In genomic region chr12:25364529-25365339, GRCh38 we compare ENCODE assay signal across 8 cellular contexts.
DNase-seq lines count a peak whose midpoint lies in the region; ATAC-seq and TF ChIP-seq lines count a peak whose summit lies in the region.

No MANE protein-coding gene starts in this region.

- H3K27me3 ChIP-seq in adrenal gland = no peaks in the 10 kb centered on the region

- H3K27me3 Mint-ChIP-seq in WTC11 (ENCODE audit: low read depth) = no peaks in the 10 kb centered on the region

- H3K9me3 Mint-ChIP-seq in WTC11 = peaks cover 11% of the 10 kb centered on the region

- H3K9me3 ChIP-seq in adrenal gland (replicated peaks in 1 of 3) = no peaks in the 10 kb centered on the region

- H3K27ac ChIP-seq in adrenal gland = no peak overlapping the region

- CTCF ChIA-PET in WTC11 (lab: Charles Lee) = interaction anchor here (0.7 to 1.7 kb wide), 4 partner anchors 12 to 166 kb away, joined by 3 to 5 read pairs (median 3); no protein-coding TSS in a partner anchor

- ATAC-seq in HG02973 (IDR thresholded peaks at IDR 0.05; ENCODE audit: unreplicated experiment) = peak; percentile 89
- ATAC-seq in WTC11 = peak; percentile 66

- peak; percentile 10 for DNase-seq in NCI-H345 treated with DMSO at 0.1 percent for 48 hours (lab: John Stamatoyannopoulos, UW; ENCODE audit: unreplicated experiment)
- no peak for DNase-seq in NCI-H345 (lab: John Stamatoyannopoulos, UW)
- no peak for DNase-seq in WTC11 (ENCODE audit: low spot score)
- peak; percentile 38 to 46 (median 39) for DNase-seq in stimulated activated CD4-positive, alpha-beta T cell treated with anti-CD3 and anti-CD28 coated beads, TNF-alpha, amount 100 ng/mL, for 48 hours (ENCODE audit: low read depth in 3 of 3)
- DNase-seq in adrenal gland = no peak
- no peak for DNase-seq in putamen (ENCODE audit: low spot score)
- DNase-seq in DMS 273 treated with DMSO at 0.1 percent for 48 hours (lab: John Stamatoyannopoulos, UW) = no peak

- H3K4me3 Mint-ChIP-seq in WTC11 = peak overlapping the region; percentile 16; the same call in 1 of the 2 replicates

- no peak overlapping the region for H3K4me3 ChIP-seq in adrenal gland

- peaks cover 3% of the 10 kb centered on the region for H3K36me3 Mint-ChIP-seq in WTC11

- TF ChIP-seq CTCF in WTC11 (IDR thresholded peaks at IDR 0.05) (no peak), adrenal gland (IDR thresholded peaks at IDR 0.05) (no peak)

- no peaks in the 10 kb centered on the region for H3K4me1 ChIP-seq in adrenal gland (replicated peaks in 1 of 2)

- no peaks in the 10 kb centered on the region for H3K36me3 ChIP-seq in adrenal gland (replicated peaks in 1 of 2)

- peak overlapping the region; percentile 90 for H3K27ac Mint-ChIP-seq in WTC11

- TF ChIP-seq POLR2A in adrenal gland (IDR thresholded peaks at IDR 0.05) = no peak

- WGBS in adrenal gland, 4 donors = 66 to 75% (median 69%) methylated on average over 5 of the region's 5 CpGs

- intact Hi-C loops in adrenal gland (cut with DNase I) = no loop called here

- H3K4me1 Mint-ChIP-seq in WTC11 = peaks cover 14% of the 10 kb centered on the region

- POLR2A ChIA-PET in WTC11 (lab: Charles Lee) = interaction anchor here (0.5 kb wide), 1 partner anchor 32 kb away, joined by 7 read pairs; no protein-coding TSS in a partner anchor

TF ChIP-seq in WTC11, 78 proteins besides CTCF, POLR2A, EP300 and RAD21:
- TF ChIP-seq GRHL2 (CRISPR knock-in tag; IDR thresholded peaks at IDR 0.05; ENCODE audit: insufficient replicate concordance, severe bottlenecking) = no peak

Comparison
In these comparisons a context has a peak if more than half of its experiments do, and no peak if none do; other contexts are left out.
1. DNase-seq: peak in NCI-H345 treated with DMSO at 0.1 percent for 48 hours (single experiment) and stimulated activated CD4-positive, alpha-beta T cell treated with anti-CD3 and anti-CD28 coated beads, TNF-alpha, amount 100 ng/mL, for 48 hours (3 of 3); none in NCI-H345 (single experiment), WTC11 (single experiment), adrenal gland (0 of 7), putamen (single experiment) and DMS 273 treated with DMSO at 0.1 percent for 48 hours (single experiment).